11 cellular contexts compared by ENCODE assay signal in genomic region chr12:55407866-55408265, GRCh38. TPM values are rescaled to one million over a fixed set of nuclear protein-coding genes. Genes with fewer than 3 reads are reported as not detected.
"Had no signal": no experiment of that assay in that cellular context is flagged by ENCODE, and none has a peak within 500 bp of the region (broad histone marks: within the 10 kb centered on the region; RNA-seq: fewer than 3 reads in every experiment).

No MANE protein-coding gene starts in this region.

- H3K4me3 Mint-ChIP-seq: GM23338, H9, HFFc6 had no signal

- H3K4me1 ChIP-seq: HAP-1 had no signal

- H3K27ac Mint-ChIP-seq: GM23338, H9, HFFc6 had no signal

- H3K27ac ChIP-seq: GM23248 had no signal

- H3K9me3 ChIP-seq: HAP-1 had no signal

- H3K9me3 Mint-ChIP-seq: GM23338 had no signal

- H3K36me3 ChIP-seq: HAP-1 had no signal

- H3K4me2 ChIP-seq: GM23338 had no signal

- DNase-seq: GM23248, GOT3, H7, H9, HCEC 1CT, HFFc6 had no signal

- H3K4me1 Mint-ChIP-seq: GM23338, H9 had no signal

- ATAC-seq: GM23338, HCT116 had no signal

- FAIRE-seq: H1, H54 had no signal

- H3K4me3 ChIP-seq: GM23248, GM23338, HAP-1 had no signal

RNA-seq across cellular contexts. Expression of gene OR6C65, which starts 7.5 kb away (rescaled TPM):
- polyA plus RNA-seq: GM23248, GM23338, H1 had no signal

RNA-seq across cellular contexts. Expression of gene OR6C76, which starts 18.2 kb away (rescaled TPM):
- polyA plus RNA-seq: GM23248, GM23338, H1 had no signal

RNA-seq across cellular contexts. Expression of gene OR6C2, which starts 36.0 kb away (rescaled TPM):
- polyA plus RNA-seq: GM23248, GM23338, H1 had no signal

RNA-seq across cellular contexts. Expression of gene OR6C75, which starts 45.1 kb away (rescaled TPM):
- polyA plus RNA-seq: GM23248, GM23338, H1 had no signal
